Comparison of ENCODE assay signal across 7 cellular contexts in the genomic region with DNA sequence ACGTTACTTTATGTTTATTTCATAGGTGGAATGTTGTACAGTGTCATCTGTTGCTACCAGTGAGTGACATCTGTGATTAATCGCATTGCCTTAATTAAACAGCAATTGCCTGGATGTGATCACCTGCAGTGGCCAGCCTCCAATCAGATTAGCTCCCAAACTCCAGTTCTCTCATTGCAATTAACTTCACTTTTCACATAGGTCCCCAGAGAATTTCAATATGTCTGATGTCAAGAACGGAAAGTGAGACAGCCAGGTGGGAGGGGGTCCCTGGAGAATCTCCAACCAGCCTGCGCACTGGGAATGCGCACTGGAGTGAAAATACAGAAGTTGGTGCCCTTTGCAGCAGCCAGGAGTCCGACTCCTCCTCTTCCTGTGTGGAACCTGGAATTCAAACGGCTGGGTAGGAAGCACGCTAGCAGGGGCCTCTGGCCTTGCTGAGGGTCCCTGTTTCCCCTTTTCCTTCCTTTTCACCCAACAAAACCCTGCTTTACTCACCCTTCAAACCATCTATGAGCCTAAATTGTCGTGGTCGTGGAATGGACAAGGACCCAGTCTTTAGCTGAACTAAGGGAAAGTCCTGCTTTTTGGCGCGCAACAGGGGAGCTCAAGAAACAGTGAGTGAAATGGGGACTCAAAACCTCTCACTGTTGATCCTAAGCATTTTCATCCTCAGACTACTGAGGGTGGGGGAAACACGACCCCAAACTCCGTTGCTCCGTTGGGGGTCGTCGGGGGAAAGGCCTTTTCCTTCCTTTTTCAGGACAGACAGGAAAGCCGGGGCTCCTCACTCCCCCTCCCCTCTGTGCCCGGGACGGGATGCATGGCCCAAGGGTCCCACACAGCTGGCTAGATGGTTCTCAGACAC.
DNase-seq lines count a peak whose midpoint lies in the region; ATAC-seq, FAIRE-seq and TF ChIP-seq lines count a peak whose summit lies in the region.

No MANE protein-coding gene starts in this region.

- intact Hi-C loops in HCT116 (cut with micrococcal nuclease) = no loop called here
- intact Hi-C loops in MCF 10A (cut with micrococcal nuclease) = no loop called here
- intact Hi-C loops in kidney (cut with DNase I) = no loop called here
- intact Hi-C loops in natural killer cell (cut with micrococcal nuclease) = no loop called here

- ATAC-seq in HCT116 = peak; percentile 94
- no peak for ATAC-seq in natural killer cell

- H3K9me3 Mint-ChIP-seq in MCF 10A (ENCODE audit: unreplicated experiment) = no peaks in the 10 kb centered on the region
- peaks cover 11 to 12% of the 10 kb centered on the region in 2 donors for H3K9me3 Mint-ChIP-seq in natural killer cell

- no peak for TF ChIP-seq RAD21 in HCT116 (IDR thresholded peaks at IDR 0.05; ENCODE audit: low read depth)

- peak; percentile 72 for DNase-seq in HCT116 (ENCODE audit: low read depth, low spot score)
- DNase-seq in NCI-H226 = peak; percentile 18
- DNase-seq in MCF 10A (ENCODE audit: unreplicated experiment) = peak; percentile 67
- peak; percentile 64 for DNase-seq in kidney
- DNase-seq in natural killer cell = no peak
- DNase-seq in middle frontal gyrus (ENCODE audit: extremely low spot score, low spot score) = no peak

- CTCF ChIA-PET in HCT116 (lab: Charles Lee) (no interaction called here), MCF 10A (lab: Yijun Ruan, JAX) (interaction anchor here (0.6 to 1.0 kb wide), 7 partner anchors 67 to 1950 kb away, joined by 3 to 5 read pairs (median 3); no protein-coding TSS in a partner anchor)

- H3K4me1 ChIP-seq in HCT116 (ENCODE audit: control insufficient read depth in 1 of 2, insufficient read depth in 2 of 2, low read length in 2 of 2) (peaks cover 3 to 23% of the 10 kb centered on the region in 2 experiments; a peak in 3 of 4 replicates), kidney (ENCODE audit: control insufficient read depth in 1 of 2, insufficient read depth in 1 of 2, low read depth in 1 of 2, low read length in 2 of 2) (no peaks in the 10 kb centered on the region), thymus (ENCODE audit: control insufficient read depth, insufficient read depth, low read length) (no peaks in the 10 kb centered on the region)

- H3K27me3 ChIP-seq in HCT116 (ENCODE audit: insufficient read depth, low read length) (no peaks in the 10 kb centered on the region), thymus (ENCODE audit: control insufficient read depth, insufficient read depth) (no peaks in the 10 kb centered on the region)

- H3K4me3 ChIP-seq in HCT116 (replicated peaks in 1 of 2; ENCODE audit: low read depth in 1 of 2, low read length in 2 of 2) = peak overlapping the region; percentile 80 to 92
- H3K4me3 ChIP-seq in kidney (ENCODE audit: low read length in 2 of 2) = peak overlapping the region; percentile 64 to 84
- peak overlapping the region; percentile 22 for H3K4me3 ChIP-seq in thymus (ENCODE audit: low read length)

- TF ChIP-seq POLR2A in HCT116 (IDR thresholded peaks at IDR 0.05; ENCODE audit: borderline replicate concordance, extremely low read depth, insufficient read depth, insufficient read length) = peak; percentile 88

- peaks cover 5% of the 10 kb centered on the region in 2 experiments; a peak in 2 of 4 replicates for H3K36me3 ChIP-seq in HCT116 (ENCODE audit: control insufficient read depth in 1 of 2, insufficient read depth in 2 of 2, low read length in 2 of 2)
- H3K36me3 ChIP-seq in kidney (ENCODE audit: control insufficient read depth in 1 of 2, insufficient read depth in 2 of 2, low read length in 2 of 2) = no peaks in the 10 kb centered on the region
- H3K36me3 ChIP-seq in thymus (ENCODE audit: control insufficient read depth, insufficient read depth) = no peaks in the 10 kb centered on the region

- H3K27me3 Mint-ChIP-seq in MCF 10A (ENCODE audit: insufficient read depth, unreplicated experiment) = no peaks in the 10 kb centered on the region
- H3K27me3 Mint-ChIP-seq in natural killer cell (ENCODE audit: low read depth in 2 of 2) = no peaks in the 10 kb centered on the region

- peaks cover 25% of the 10 kb centered on the region for H3K79me2 ChIP-seq in HCT116 (ENCODE audit: insufficient read depth, low read length)

- FAIRE-seq in kidney (lab: Jason Lieb, UNC) = no peak

- POLR2A ChIA-PET in HCT116 (lab: Charles Lee) (no interaction called here), MCF 10A (lab: Yijun Ruan, JAX) (interaction anchor here (0.5 to 1.6 kb wide), 12 partner anchors 12 to 609 kb away, joined by 3 to 5 read pairs (median 3); no protein-coding TSS in a partner anchor)

- H3K27ac Mint-ChIP-seq in MCF 10A (ENCODE audit: low read depth, unreplicated experiment) (peak overlapping the region; percentile 89), natural killer cell (no peak overlapping the region)

- 12% methylated on average over 20 of the region's 20 CpGs for WGBS in thymus

- H3K9me2 ChIP-seq in HCT116 (ENCODE audit: insufficient read depth) = no peaks in the 10 kb centered on the region

- H3K36me3 Mint-ChIP-seq in MCF 10A (ENCODE audit: insufficient read depth, unreplicated experiment) (peaks cover 7% of the 10 kb centered on the region), natural killer cell (no peaks in the 10 kb centered on the region)

- no peak for TF ChIP-seq CTCF in HCT116 (IDR thresholded peaks at IDR 0.05 in 2 of 3, conservative IDR thresholded peaks at IDR 0.05 in 1 of 3; ENCODE audit: borderline replicate concordance in 1 of 3, insufficient read depth in 1 of 3, low read depth in 2 of 3, low read length in 2 of 3)
- TF ChIP-seq CTCF in MCF 10A (IDR thresholded peaks at IDR 0.05; ENCODE audit: unreplicated experiment) = no peak
- no peak for TF ChIP-seq CTCF in kidney (IDR thresholded peaks at IDR 0.05; ENCODE audit: borderline replicate concordance, extremely low read depth, insufficient read depth)
- TF ChIP-seq CTCF in natural killer cell (IDR thresholded peaks at IDR 0.05) = no peak

- peak overlapping the region; percentile 84 for H3K27ac ChIP-seq in HCT116 (ENCODE audit: low read depth, low read length)
- H3K27ac ChIP-seq in kidney (ENCODE audit: low read depth in 2 of 2, low read length in 2 of 2) = peak overlapping the region; percentile 53 to 65
- H3K27ac ChIP-seq in thymus (ENCODE audit: low read depth) = no peak overlapping the region

- peak overlapping the region; percentile 87 for H3K4me2 ChIP-seq in HCT116 (ENCODE audit: low read length)

- BruUV-seq in HCT116 (replicated peaks; lab: Mats Ljungman, UMichigan) (TSS peak; percentile 86), MCF 10A (replicated peaks; lab: Mats Ljungman, UMichigan) (TSS peak; percentile 78)

- peak overlapping the region; percentile 89 for H3K4me3 Mint-ChIP-seq in MCF 10A (ENCODE audit: unreplicated experiment)
- H3K4me3 Mint-ChIP-seq in natural killer cell = no peak overlapping the region

- H3K9me3 ChIP-seq in HCT116 (ENCODE audit: control insufficient read depth in 1 of 2, insufficient read depth in 1 of 2, low read depth in 1 of 2, low read length in 2 of 2) = no peaks in the 10 kb centered on the region
- H3K9me3 ChIP-seq in kidney (ENCODE audit: control insufficient read depth in 1 of 2, low read length in 2 of 2) = no peaks in the 10 kb centered on the region
- H3K9me3 ChIP-seq in thymus (ENCODE audit: control insufficient read depth) = no peaks in the 10 kb centered on the region

- H2AFZ ChIP-seq in HCT116 (ENCODE audit: low read depth, low read length, poor library complexity, severe bottlenecking) = peak overlapping the region; percentile 91

- H3K9ac ChIP-seq in HCT116 (ENCODE audit: low read length) = peak overlapping the region; percentile 92
- H3K9ac ChIP-seq in kidney (ENCODE audit: low read length in 2 of 2) = peak overlapping the region in 1 of 2 donors; percentile 14

- RAD21 ChIA-PET in HCT116 (lab: Charles Lee; ENCODE audit: low non-redundant PET in 1 of 2, low total read pairs in 2 of 2, uncharacterized antibody in 2 of 2, unreplicated experiment in 2 of 2) = no interaction called here

- H3K4me1 Mint-ChIP-seq in MCF 10A (ENCODE audit: insufficient read depth, unreplicated experiment) (peaks cover 12% of the 10 kb centered on the region), natural killer cell (no peaks in the 10 kb centered on the region)

- no peaks in the 10 kb centered on the region for H4K20me1 ChIP-seq in HCT116 (ENCODE audit: insufficient read depth)

TF ChIP-seq in HCT116, 20 proteins besides CTCF, POLR2A, EP300 and RAD21 (continues in another document):
- TF ChIP-seq YY1 (IDR thresholded peaks at IDR 0.05; ENCODE audit: extremely low read depth, insufficient replicate concordance, low read depth, low read length) (peak; percentile 21), FOSL1 (IDR thresholded peaks at IDR 0.05; ENCODE audit: low read depth) (no peak), TCF7L2 (IDR thresholded peaks at IDR 0.05; ENCODE audit: borderline replicate concordance, extremely low read depth, insufficient read depth, insufficient read length) (no peak), EZH2 (IDR thresholded peaks at IDR 0.05) (no peak), SRF (IDR thresholded peaks at IDR 0.05; ENCODE audit: low read depth) (no peak), EZH2phosphoT487 (IDR thresholded peaks at IDR 0.05; ENCODE audit: borderline replicate concordance) (no peak), EGR1 (IDR thresholded peaks at IDR 0.05; ENCODE audit: low read depth) (no peak), POLR2AphosphoS5 (IDR thresholded peaks at IDR 0.05; ENCODE audit: low read depth, low read length) (peak; percentile 94), CEBPB (IDR thresholded peaks at IDR 0.05; ENCODE audit: low read depth) (no peak)
- TF ChIP-seq, protein P1, sequence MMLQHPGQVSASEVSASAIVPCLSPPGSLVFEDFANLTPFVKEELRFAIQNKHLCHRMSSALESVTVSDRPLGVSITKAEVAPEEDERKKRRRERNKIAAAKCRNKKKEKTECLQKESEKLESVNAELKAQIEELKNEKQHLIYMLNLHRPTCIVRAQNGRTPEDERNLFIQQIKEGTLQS (IDR thresholded peaks at IDR 0.05) = no peak

Comparison
In these comparisons a context has a peak if more than half of its experiments do, and no peak if none do; other contexts are left out.
1. DNase-seq: peak in HCT116 (single experiment), NCI-H226 (single experiment), MCF 10A (single experiment) and kidney (single experiment); none in natural killer cell (single experiment) and middle frontal gyrus (single experiment).
2. H3K4me3 ChIP-seq: peak in every context shown above with its lines; median percentile 86 in HCT116; 74 in kidney; 22 in thymus.